8 cellular contexts compared by ENCODE assay signal in genomic region chr19:18932216-18932841, GRCh38. TPM values are rescaled to one million over a fixed set of nuclear protein-coding genes. Genes with fewer than 3 reads are reported as not detected.
DNase-seq lines count a peak whose midpoint lies in the region; ATAC-seq and TF ChIP-seq lines count a peak whose summit lies in the region.

No MANE protein-coding gene starts in this region.

- no peak for TF ChIP-seq RAD21 in Ishikawa (IDR thresholded peaks at IDR 0.05; ENCODE audit: low read depth)

- H3K4me1 Mint-ChIP-seq in CD14-positive monocyte: peaks cover 16% of the 10 kb centered on the region

- peak overlapping the region; percentile 81 to 96 (median 91) for H3K27ac Mint-ChIP-seq in CD14-positive monocyte

- H3K36me3 Mint-ChIP-seq in CD14-positive monocyte: peaks cover 51 to 80% of the 10 kb centered on the region in 2 donors

- ATAC-seq in left lobe of liver (peak; percentile 83), GM18520 (IDR thresholded peaks at IDR 0.05; ENCODE audit: unreplicated experiment) (no peak)

- DNase-seq in CD14-positive monocyte (ENCODE audit: low spot score): peak; percentile 93
- DNase-seq in activated CD4-positive, alpha-beta T cell treated with anti-CD3 and anti-CD28 coated beads for 1 hour: peak; percentile 74
- DNase-seq in central memory CD4-positive, alpha-beta T cell: peak; percentile 63
- peak; percentile 58 for DNase-seq in left lobe of liver (ENCODE audit: low spot score)
- DNase-seq in stimulated activated CD8-positive, alpha-beta memory T cell treated with anti-CD3 and anti-CD28 coated beads, Interleukin-15, amount 100 ng/mL, for 1 hour (ENCODE audit: low read depth): peak; percentile 68
- DNase-seq in MV-4-11 (lab: John Stamatoyannopoulos, UW): no peak

- H3K9me3 Mint-ChIP-seq in CD14-positive monocyte: no peaks in the 10 kb centered on the region

- peaks cover 0 to 1% (median 0%) of the 10 kb centered on the region in 3 donors for H3K27me3 Mint-ChIP-seq in CD14-positive monocyte (ENCODE audit: low read depth in 3 of 3)

- TF ChIP-seq CTCF in CD14-positive monocyte (IDR thresholded peaks at IDR 0.05): no peak

- no peak for TF ChIP-seq EP300 in Ishikawa (IDR thresholded peaks at IDR 0.05; ENCODE audit: borderline replicate concordance)

- peak overlapping the region; percentile 85 to 94 for H3K4me3 Mint-ChIP-seq in CD14-positive monocyte

- intact Hi-C loops in CD14-positive monocyte (cut with micrococcal nuclease): loop anchor here in 1 of 2 donors (2.0 to 5.0 kb wide), 3 partner anchors 54 to 296 kb away; partner anchors contain the start of genes ARMC6, KLHL26 and SUGP2

TF ChIP-seq in Ishikawa, 13 proteins besides CTCF, POLR2A, EP300 and RAD21:
- TF ChIP-seq MAX (IDR thresholded peaks at IDR 0.05) (0 out of 2 replicates have a peak, but pooled peaks have one; percentile 24), REST (IDR thresholded peaks at IDR 0.05; ENCODE audit: low read depth) (no peak)

RNA-seq across cellular contexts. Expression of gene HOMER3, which starts 8.7 kb away (rescaled TPM):
- polyA plus RNA-seq in CD14-positive monocyte: 10 to 100 TPM; 45.1 to 49.4 TPM
- 2.8 TPM for total RNA-seq in left lobe of liver

RNA-seq across cellular contexts. Expression of gene DDX49, which starts 12.8 kb away (rescaled TPM):
- 10 to 100 TPM; 24.0 to 27.5 TPM for polyA plus RNA-seq in CD14-positive monocyte
- 18.9 TPM for total RNA-seq in left lobe of liver

RNA-seq across cellular contexts. Expression of gene COPE, which starts 13.1 kb away (rescaled TPM):
- polyA plus RNA-seq in CD14-positive monocyte: 100 to 1,000 TPM; 331 to 345 TPM
- 113 TPM for total RNA-seq in left lobe of liver

RNA-seq across cellular contexts. Expression of gene CERS1, which starts 36.4 kb away (rescaled TPM):
- polyA plus RNA-seq in CD14-positive monocyte: not detected
- 0.08 TPM for total RNA-seq in left lobe of liver
